8 cellular contexts compared by ENCODE assay signal in genomic region chr6:116253505-116254296, GRCh38. TPM values are rescaled to one million over a fixed set of nuclear protein-coding genes. Genes with fewer than 3 reads are reported as not detected.
DNase-seq lines count a peak whose midpoint lies in the region; ATAC-seq and TF ChIP-seq lines count a peak whose summit lies in the region.

TSS of gene TSPYL4 (minus strand) at chr6:116254075. CDS start at chr6:116254008, 67 bp downstream.

- DNase-seq in BJ (ENCODE audit: low read depth) (peak; percentile 72), NCI-H524 (lab: John Stamatoyannopoulos, UW) (peak; percentile 93 to 94), kidney glomerular epithelial cell (lab: John Stamatoyannopoulos, UW) (peak; percentile 95)
- peak; percentile 95 for DNase-seq in activated CD4-positive, alpha-beta T cell treated with anti-CD3 and anti-CD28 coated beads for 36 hours
- peak; percentile 78 to 83 for DNase-seq in stimulated activated CD4-positive, alpha-beta T cell treated with anti-CD3 and anti-CD28 coated beads, Interleukin-15, amount 100 ng/mL, for 48 hours (ENCODE audit: low read depth in 2 of 2)

- POLR2A ChIA-PET in BJ (lab: Charles Lee), result interaction anchor here (0.6 kb wide), 1 partner anchor 309 kb away, joined by 3 read pairs; no protein-coding TSS in a partner anchor
- POLR2A ChIA-PET in activated CD4-positive, alpha-beta T cell treated with anti-CD3 and anti-CD28 coated beads for 36 hours (lab: Charles Lee), result interaction anchor here (0.6 kb wide), 2 partner anchors 25 to 416 kb away, joined by 3 read pairs; no protein-coding TSS in a partner anchor

- H3K36me3 ChIP-seq in BJ (ENCODE audit: control insufficient read depth, insufficient read depth, low read length), result no peaks in the 10 kb centered on the region

- H3K4me3 ChIP-seq in BJ (ENCODE audit: low read depth, low read length), result peak within 1 kb of the TSS; percentile 99

- H3K4me3 Mint-ChIP-seq in activated CD4-positive, alpha-beta T cell treated with anti-CD3 and anti-CD28 coated beads for 36 hours, result no peak within 1 kb of the TSS

- H3K36me3 Mint-ChIP-seq in activated CD4-positive, alpha-beta T cell treated with anti-CD3 and anti-CD28 coated beads for 36 hours (ENCODE audit: low read depth), result peaks cover 23% of the 10 kb centered on the region

- peak within 1 kb of the TSS; percentile 99 for H3K27ac ChIP-seq in cingulate gyrus (ENCODE audit: low read depth, low read length)

- peaks cover 19% of the 10 kb centered on the region for H3K4me1 Mint-ChIP-seq in activated CD4-positive, alpha-beta T cell treated with anti-CD3 and anti-CD28 coated beads for 36 hours

- no peaks in the 10 kb centered on the region for H3K27me3 ChIP-seq in BJ (ENCODE audit: control insufficient read depth, insufficient read depth, low read length)

- intact Hi-C loops in activated CD4-positive, alpha-beta T cell treated with anti-CD3 and anti-CD28 coated beads for 36 hours (cut with DNase I, micrococcal nuclease), result loop anchor here (1.0 to 10.0 kb wide), 6 partner anchors 26 to 1421 kb away; partner anchors contain the start of genes TSPYL1 (in 2 of the 2), GOPC (in 1 of the 2), NT5DC1 (in 1 of the 2) and NUS1 (in 1 of the 2)

- CTCF ChIA-PET in BJ (lab: Yijun Ruan, JAX), result interaction anchor here (0.8 to 5.3 kb wide), 7 partner anchors 8 to 308 kb away, joined by 3 to 43 read pairs (median 3); partner anchors contain the start of gene CALHM4
- CTCF ChIA-PET in activated CD4-positive, alpha-beta T cell treated with anti-CD3 and anti-CD28 coated beads for 36 hours (lab: Charles Lee), result interaction anchor here (1.3 to 3.3 kb wide), 4 partner anchors 10 to 37 kb away, joined by 3 to 15 read pairs (median 6); no protein-coding TSS in a partner anchor

- no peak within 1 kb of the TSS for H3K27ac Mint-ChIP-seq in activated CD4-positive, alpha-beta T cell treated with anti-CD3 and anti-CD28 coated beads for 36 hours

- peak; percentile 100 for ATAC-seq in GM19324 (IDR thresholded peaks at IDR 0.05; ENCODE audit: low FRiP score, unreplicated experiment)
- ATAC-seq in HG03457 (IDR thresholded peaks at IDR 0.05; ENCODE audit: unreplicated experiment), result peak; percentile 99
- ATAC-seq in activated CD4-positive, alpha-beta T cell treated with anti-CD3 and anti-CD28 coated beads for 36 hours, result peak; percentile 99

- TF ChIP-seq CTCF in BJ (IDR thresholded peaks at IDR 0.05; ENCODE audit: insufficient read depth, low read depth, low read length), result no peak

- no peaks in the 10 kb centered on the region for H3K9me3 Mint-ChIP-seq in activated CD4-positive, alpha-beta T cell treated with anti-CD3 and anti-CD28 coated beads for 36 hours (ENCODE audit: low read depth)

- H3K27me3 Mint-ChIP-seq in activated CD4-positive, alpha-beta T cell treated with anti-CD3 and anti-CD28 coated beads for 36 hours, result no peaks in the 10 kb centered on the region

RNA-seq across cellular contexts. Expression of gene TSPYL4, which starts in this region (rescaled TPM):
- polyA plus RNA-seq in BJ (2011; rRNA removed), result 33.7 and 34.2 TPM in 2 replicates
- polyA minus RNA-seq in BJ (2011; rRNA and poly(A)+ RNA removed), result 20.6 and 28.5 TPM in 2 replicates
- 10 to 100 TPM in 1 of 2 experiments, 1 to 10 TPM in 1; 9.4 to 10.8 TPM for total RNA-seq in activated CD4-positive, alpha-beta T cell treated with anti-CD3 and anti-CD28 coated beads for 36 hours

Comparison
In these comparisons a context has a peak if more than half of its experiments do, and no peak if none do; other contexts are left out.
1. Peak in every context shown above with its lines: DNase-seq, ATAC-seq, H3K4me3 ChIP-seq and H3K27ac ChIP-seq.